ENCODE assay signal across 18 cellular contexts in genomic region chr4:169383724-169384123, GRCh38.
DNase-seq lines count a peak whose midpoint lies in the region; ATAC-seq and TF ChIP-seq lines count a peak whose summit lies in the region.
"Had no signal": no experiment of that assay in that cellular context is flagged by ENCODE, and none has a peak within 500 bp of the region (broad histone marks: within the 10 kb centered on the region; RNA-seq: fewer than 3 reads in every experiment).

No MANE protein-coding gene starts in this region.

- ATAC-seq in body of pancreas = peak; percentile 30
- ATAC-seq in HG03039 (IDR thresholded peaks at IDR 0.05; ENCODE audit: unreplicated experiment) = no peak
- ATAC-seq in stimulated activated naive CD8-positive, alpha-beta T cell treated with anti-CD3 and anti-CD28 coated beads, Interleukin-15, Interleukin-2, amounts not matched to agents 100 U/mL and 50 U/mL, for 24 hours = no peak
- ATAC-seq: activated T-cell treated with anti-CD3 and anti-CD28 coated beads, Interleukin-2, amount 50 U/mL, for 4 hours; GM23338; upper lobe of right lung had no signal

- no peaks in the 10 kb centered on the region for H3K36me3 ChIP-seq in body of pancreas (replicated peaks in 1 of 2; ENCODE audit: insufficient read depth in 1 of 2, low read depth in 2 of 2)
- H3K36me3 ChIP-seq: upper lobe of right lung had no signal

- WGBS in body of pancreas, 2 donors = 70 to 80% methylated on average over 3 of the region's 3 CpGs

- H3K36me3 Mint-ChIP-seq in activated naive CD8-positive, alpha-beta T cell treated with anti-CD3 and anti-CD28 coated beads for 36 hours = no peaks in the 10 kb centered on the region

- no peak overlapping the region for H3K4me3 Mint-ChIP-seq in activated naive CD8-positive, alpha-beta T cell treated with anti-CD3 and anti-CD28 coated beads for 36 hours
- H3K4me3 Mint-ChIP-seq: activated T-cell treated with anti-CD3 and anti-CD28 coated beads, Interleukin-2, amount 50 U/mL, for 4 hours; B cell; endodermal cell; GM23338 had no signal

- H3K4me3 ChIP-seq in AG04449 (ENCODE audit: low read depth, low read length) (no peak overlapping the region), body of pancreas (no peak overlapping the region)
- H3K4me3 ChIP-seq: GM23338, upper lobe of right lung had no signal

- H3K27me3 Mint-ChIP-seq in activated naive CD8-positive, alpha-beta T cell treated with anti-CD3 and anti-CD28 coated beads for 36 hours = no peaks in the 10 kb centered on the region
- H3K27me3 Mint-ChIP-seq: B cell had no signal

- no peaks in the 10 kb centered on the region for H3K9me3 ChIP-seq in body of pancreas
- H3K9me3 ChIP-seq: upper lobe of right lung had no signal

- H3K27ac ChIP-seq in body of pancreas = no peak overlapping the region
- H3K27ac ChIP-seq: parathyroid adenoma, upper lobe of right lung had no signal

- TF ChIP-seq CTCF in AG04449 (IDR thresholded peaks at IDR 0.05; ENCODE audit: insufficient read depth, low read length, missing control alignments) = no peak
- TF ChIP-seq CTCF in body of pancreas (IDR thresholded peaks at IDR 0.05) = no peak

- DNase-seq in AG04449 (ENCODE audit: low read depth, low spot score) = peak; percentile 98
- DNase-seq in HS-5 (ENCODE audit: low read depth) = peak; percentile 86
- no peak for DNase-seq in body of pancreas
- DNase-seq in foreskin melanocyte = peak; percentile 79
- DNase-seq in NCI-H774 (lab: John Stamatoyannopoulos, UW) = no peak
- no peak for DNase-seq in stimulated activated naive CD8-positive, alpha-beta T cell treated with anti-CD3 and anti-CD28 coated beads, Interleukin-15, Interleukin-2, amounts not matched to agents 100 U/mL and 50 U/mL, for 24 hours
- DNase-seq in activated naive CD8-positive, alpha-beta T cell treated with anti-CD3 and anti-CD28 coated beads for 36 hours = no peak
- DNase-seq: activated CD4-positive, alpha-beta T cell treated with anti-CD3 and anti-CD28 coated beads for 1 hour; activated T-cell treated with anti-CD3 and anti-CD28 coated beads, Interleukin-2, amount 50 U/mL, for 4 hours; amygdala; endodermal cell; mesendoderm; NCI-H2171 treated with DMSO at 0.1 percent for 48 hours; upper lobe of right lung had no signal

- intact Hi-C loops in body of pancreas (cut with DNase I) = no loop called here

- peaks cover 3% of the 10 kb centered on the region for H3K9me3 Mint-ChIP-seq in activated naive CD8-positive, alpha-beta T cell treated with anti-CD3 and anti-CD28 coated beads for 36 hours

- no peak overlapping the region for H3K27ac Mint-ChIP-seq in activated naive CD8-positive, alpha-beta T cell treated with anti-CD3 and anti-CD28 coated beads for 36 hours
- H3K27ac Mint-ChIP-seq: B cell, endodermal cell, GM23338 had no signal

- POLR2A ChIA-PET in AG04449 (lab: Yijun Ruan, JAX) = no interaction called here

- no peaks in the 10 kb centered on the region for H3K4me1 ChIP-seq in body of pancreas
- H3K4me1 ChIP-seq: parathyroid adenoma, upper lobe of right lung had no signal

- H3K4me1 Mint-ChIP-seq in activated naive CD8-positive, alpha-beta T cell treated with anti-CD3 and anti-CD28 coated beads for 36 hours = no peaks in the 10 kb centered on the region
- H3K4me1 Mint-ChIP-seq: endodermal cell, GM23338 had no signal

- no peak for TF ChIP-seq POLR2A in body of pancreas (IDR thresholded peaks at IDR 0.05)

- no peaks in the 10 kb centered on the region for H3K27me3 ChIP-seq in body of pancreas
- H3K27me3 ChIP-seq: upper lobe of right lung had no signal

- CTCF ChIA-PET in AG04449 (lab: Yijun Ruan, JAX) = no interaction called here

Comparison
In these comparisons a context has a peak if more than half of its experiments do, and no peak if none do; other contexts are left out.
1. DNase-seq: peak in AG04449 (single experiment), HS-5 (single experiment) and foreskin melanocyte (single experiment); none in body of pancreas (0 of 4), NCI-H774 (single experiment), stimulated activated naive CD8-positive, alpha-beta T cell treated with anti-CD3 and anti-CD28 coated beads, Interleukin-15, Interleukin-2, amounts not matched to agents 100 U/mL and 50 U/mL, for 24 hours (single experiment) and activated naive CD8-positive, alpha-beta T cell treated with anti-CD3 and anti-CD28 coated beads for 36 hours (single experiment).